1 cellular context compared by ENCODE assay signal in genomic region chr19:12545267-12545666, GRCh38.
TF ChIP-seq lines count a peak whose summit lies in the region.

No MANE protein-coding gene starts in this region.

TF ChIP-seq in HepG2, 621 proteins besides CTCF, POLR2A, EP300 and RAD21 (continued from another document and continues in another):
- TF ChIP-seq ZFP91 (CRISPR knock-in tag; IDR thresholded peaks at IDR 0.05; ENCODE audit: borderline replicate concordance) (no peak), MIXL1 (CRISPR knock-in tag; IDR thresholded peaks at IDR 0.05) (no peak), ZNF10 (CRISPR knock-in tag; IDR thresholded peaks at IDR 0.05; ENCODE audit: borderline replicate concordance, low read depth) (no peak), SAP130 (CRISPR knock-in tag; IDR thresholded peaks at IDR 0.05; ENCODE audit: low read depth) (0 out of 2 replicates have a peak, but pooled peaks have one; percentile 22), FOXP1 (IDR thresholded peaks at IDR 0.05) (no peak), FOXP1 (CRISPR knock-in tag; IDR thresholded peaks at IDR 0.05) (0 out of 2 replicates have a peak, but pooled peaks have one; percentile 47), MNT (IDR thresholded peaks at IDR 0.05) (no peak), KLF6 (CRISPR knock-in tag; IDR thresholded peaks at IDR 0.05) (no peak), ZBTB20 (CRISPR knock-in tag; IDR thresholded peaks at IDR 0.05; ENCODE audit: borderline replicate concordance, low read depth) (no peak), KAT2B (IDR thresholded peaks at IDR 0.05; ENCODE audit: borderline replicate concordance, low read depth, low read length) (no peak), ZFP90 (CRISPR knock-in tag; IDR thresholded peaks at IDR 0.05; ENCODE audit: borderline replicate concordance) (no peak), CERS6 (CRISPR knock-in tag; IDR thresholded peaks at IDR 0.05) (no peak), ZBTB46 (CRISPR knock-in tag; IDR thresholded peaks at IDR 0.05; ENCODE audit: borderline replicate concordance) (no peak), PTBP1 (IDR thresholded peaks at IDR 0.05; ENCODE audit: low read depth, low read length, poor library complexity, severe bottlenecking) (no peak), ZBTB10 (CRISPR knock-in tag; IDR thresholded peaks at IDR 0.05; ENCODE audit: borderline replicate concordance) (no peak), ZNF205 (CRISPR knock-in tag; IDR thresholded peaks at IDR 0.05) (no peak), ZNF431 (CRISPR knock-in tag; IDR thresholded peaks at IDR 0.05; ENCODE audit: borderline replicate concordance, low read depth) (no peak), ZNF75D (CRISPR knock-in tag; IDR thresholded peaks at IDR 0.05; ENCODE audit: borderline replicate concordance) (no peak), ATF7 (IDR thresholded peaks at IDR 0.05) (no peak), ATF7 (CRISPR knock-in tag; IDR thresholded peaks at IDR 0.05) (no peak), REPIN1 (CRISPR knock-in tag; IDR thresholded peaks at IDR 0.05; ENCODE audit: borderline replicate concordance, low read depth) (no peak), FOXO4 (CRISPR knock-in tag; conservative IDR thresholded peaks at IDR 0.05) (no peak), GMEB2 (CRISPR knock-in tag; IDR thresholded peaks at IDR 0.05; ENCODE audit: low read depth) (no peak), NFAT5 (CRISPR knock-in tag; IDR thresholded peaks at IDR 0.05) (no peak), RXRB (CRISPR knock-in tag; IDR thresholded peaks at IDR 0.05; ENCODE audit: borderline replicate concordance) (peak; percentile 66; the same call in 1 of the 2 replicates), BATF2 (CRISPR knock-in tag; IDR thresholded peaks at IDR 0.05) (no peak), ZNF710 (CRISPR knock-in tag; IDR thresholded peaks at IDR 0.05; ENCODE audit: borderline replicate concordance) (no peak), HOXA7 (CRISPR knock-in tag; IDR thresholded peaks at IDR 0.05) (no peak), ZNF292 (CRISPR knock-in tag; IDR thresholded peaks at IDR 0.05; ENCODE audit: borderline replicate concordance, low read depth) (no peak), NR2F1 (CRISPR knock-in tag; IDR thresholded peaks at IDR 0.05) (peak in 1 of 2 experiments; percentile 32; a peak in 1 of 4 replicates), ZBTB43 (CRISPR knock-in tag; conservative IDR thresholded peaks at IDR 0.05) (no peak), ATF1 (CRISPR knock-in tag; IDR thresholded peaks at IDR 0.05) (no peak), SSRP1 (CRISPR knock-in tag; IDR thresholded peaks at IDR 0.05) (no peak), NCOA5 (CRISPR knock-in tag; IDR thresholded peaks at IDR 0.05) (no peak)
